ENCODE assay signal across 1 cellular context in genomic region chr6:143545976-143546547, GRCh38.
TF ChIP-seq lines count a peak whose summit lies in the region.

No MANE protein-coding gene starts in this region.

TF ChIP-seq in endothelial cell of umbilical vein, 7 proteins besides CTCF, POLR2A, EP300 and RAD21:
- TF ChIP-seq POLR2AphosphoS5 (IDR thresholded peaks at IDR 0.05; ENCODE audit: insufficient read depth, low read depth, low read length) (no peak), JUN (IDR thresholded peaks at IDR 0.05; ENCODE audit: borderline replicate concordance, insufficient read depth, insufficient read length, low read depth) (no peak), MYC (IDR thresholded peaks at IDR 0.05; ENCODE audit: low read depth, low read length) (no peak), EZH2 (IDR thresholded peaks at IDR 0.05; ENCODE audit: borderline replicate concordance, low read depth, low read length, severe bottlenecking) (no peak), GATA2 (IDR thresholded peaks at IDR 0.05; ENCODE audit: insufficient read depth, insufficient read length, low read depth, low read length) (no peak), MAX (IDR thresholded peaks at IDR 0.05; ENCODE audit: insufficient read depth, insufficient read length) (no peak), FOS (IDR thresholded peaks at IDR 0.05; ENCODE audit: borderline replicate concordance, insufficient read depth, low read length) (no peak)
